16 cellular contexts compared by ENCODE assay signal in the genomic region with DNA sequence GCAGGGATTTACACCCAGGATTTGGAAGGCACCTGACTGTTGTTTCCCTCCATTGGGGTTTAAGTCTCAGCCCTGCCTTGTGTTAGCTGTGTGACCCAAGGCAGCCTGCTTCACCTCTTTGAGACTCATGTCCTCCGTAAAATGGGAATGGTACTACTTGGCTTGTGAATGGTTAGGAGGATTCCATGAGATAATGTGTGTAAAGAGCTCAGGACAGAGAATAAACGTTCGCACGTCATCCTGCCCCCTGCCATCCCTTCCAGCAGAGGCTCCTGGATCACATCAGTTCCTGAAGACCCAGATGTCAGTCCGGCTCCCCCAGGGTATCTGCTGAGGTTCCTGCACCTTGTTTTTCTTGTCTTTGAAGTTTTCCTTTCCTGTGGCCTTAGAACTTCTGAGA. TPM values are rescaled to one million over a fixed set of nuclear protein-coding genes. Genes with fewer than 3 reads are reported as not detected.
DNase-seq lines count a peak whose midpoint lies in the region; ATAC-seq and TF ChIP-seq lines count a peak whose summit lies in the region.
"Had no signal": no experiment of that assay in that cellular context is flagged by ENCODE, and none has a peak within 500 bp of the region (broad histone marks: within the 10 kb centered on the region; RNA-seq: fewer than 3 reads in every experiment).

No MANE protein-coding gene starts in this region.

- H3K36me3 Mint-ChIP-seq in brain (no peaks in the 10 kb centered on the region), WTC11 (peaks cover 4% of the 10 kb centered on the region; the same call in 1 of the 2 replicates)
- H3K36me3 Mint-ChIP-seq: activated naive CD4-positive, alpha-beta T cell treated with anti-CD3 and anti-CD28 coated beads, Interleukin-2, amount 10 ng/mL, durations not matched to agents 7 days and 5 days; immature natural killer cell had no signal

- POLR2A ChIA-PET in WTC11 (lab: Charles Lee) = no interaction called here

- H3K9me3 ChIP-seq in skeletal muscle tissue (ENCODE audit: control insufficient read depth in 3 of 3, low read length in 3 of 3) (no peaks in the 10 kb centered on the region), MG63 (peaks cover 2% of the 10 kb centered on the region; the same call in 1 of the 2 replicates)
- H3K9me3 ChIP-seq: HAP-1 had no signal

- H3K27ac ChIP-seq in ACC112 (ENCODE audit: low read depth, low read length) (peak overlapping the region; percentile 77), layer of hippocampus (ENCODE audit: low read depth, low read length) (peak overlapping the region; percentile 83), skeletal muscle tissue (ENCODE audit: low read depth, low read length) (peak overlapping the region; percentile 66)

- DNase-seq in WTC11 (ENCODE audit: low spot score) = no peak
- DNase-seq in medulla oblongata (ENCODE audit: extremely low spot score) = no peak
- DNase-seq in MG63 = no peak
- DNase-seq: activated naive CD4-positive, alpha-beta T cell treated with anti-CD3 and anti-CD28 coated beads, Interleukin-2, amount 10 ng/mL, durations not matched to agents 7 days and 5 days; cortex of kidney; immature natural killer cell; naive thymus-derived CD8-positive, alpha-beta T cell; NCI-H2029; small intestine had no signal

- H3K27ac Mint-ChIP-seq in brain = peak overlapping the region; percentile 93 to 95 (median 95)
- H3K27ac Mint-ChIP-seq in WTC11 = no peak overlapping the region; the same call in 1 of the 2 replicates
- H3K27ac Mint-ChIP-seq: activated naive CD4-positive, alpha-beta T cell treated with anti-CD3 and anti-CD28 coated beads, Interleukin-2, amount 10 ng/mL, durations not matched to agents 7 days and 5 days; immature natural killer cell had no signal

- ATAC-seq in WTC11 (no peak), HG03460 (IDR thresholded peaks at IDR 0.05; ENCODE audit: unreplicated experiment) (no peak)
- ATAC-seq: naive thymus-derived CD8-positive, alpha-beta T cell had no signal

- H3K9me3 Mint-ChIP-seq in brain (peaks cover 5 to 18% (median 11%) of the 10 kb centered on the region in 5 experiments), WTC11 (peaks cover 12% of the 10 kb centered on the region)
- H3K9me3 Mint-ChIP-seq: activated naive CD4-positive, alpha-beta T cell treated with anti-CD3 and anti-CD28 coated beads, Interleukin-2, amount 10 ng/mL, durations not matched to agents 7 days and 5 days had no signal

- no peak overlapping the region for H3K4me3 ChIP-seq in ACC112 (ENCODE audit: low read depth, low read length)
- no peak overlapping the region for H3K4me3 ChIP-seq in skeletal muscle tissue (ENCODE audit: low read length in 3 of 3)
- H3K4me3 ChIP-seq in MG63 = no peak overlapping the region
- H3K4me3 ChIP-seq: HAP-1 had no signal

- CTCF ChIA-PET in WTC11 (lab: Charles Lee) = interaction anchor here (0.7 to 1.6 kb wide), 4 partner anchors 11 to 141 kb away, joined by 3 to 6 read pairs (median 3); no protein-coding TSS in a partner anchor

- H3K4me1 ChIP-seq in ACC112 (ENCODE audit: control insufficient read depth, insufficient read depth, low read length, unreplicated experiment) = peaks cover 34% of the 10 kb centered on the region
- peaks cover 21 to 26% (median 21%) of the 10 kb centered on the region in 3 donors for H3K4me1 ChIP-seq in skeletal muscle tissue (ENCODE audit: control insufficient read depth in 3 of 3, insufficient read depth in 3 of 3, low read length in 3 of 3)
- H3K4me1 ChIP-seq: HAP-1 had no signal

- no peaks in the 10 kb centered on the region for H3K79me2 ChIP-seq in ACC112 (ENCODE audit: control insufficient read depth, insufficient read depth, low read length, unreplicated experiment)

- H3K36me3 ChIP-seq in ACC112 (ENCODE audit: insufficient read depth, low read length) (no peaks in the 10 kb centered on the region), skeletal muscle tissue (ENCODE audit: control insufficient read depth in 3 of 3, insufficient read depth in 3 of 3, low read length in 3 of 3) (no peaks in the 10 kb centered on the region), MG63 (no peaks in the 10 kb centered on the region)
- H3K36me3 ChIP-seq: HAP-1 had no signal

- H3K27me3 Mint-ChIP-seq in brain (peaks cover 5% of the 10 kb centered on the region), WTC11 (ENCODE audit: low read depth) (peaks cover 4% of the 10 kb centered on the region; the same call in 1 of the 2 replicates)

- H3K4me3 Mint-ChIP-seq in brain (peak overlapping the region in 4 of 5 experiments; percentile 27 to 61 (median 54)), WTC11 (no peak overlapping the region)
- H3K4me3 Mint-ChIP-seq: activated naive CD4-positive, alpha-beta T cell treated with anti-CD3 and anti-CD28 coated beads, Interleukin-2, amount 10 ng/mL, durations not matched to agents 7 days and 5 days; immature natural killer cell; naive thymus-derived CD8-positive, alpha-beta T cell had no signal

- H2AFZ ChIP-seq in ACC112 (ENCODE audit: low read length, unreplicated experiment) = no peak overlapping the region

- no peak for TF ChIP-seq CTCF in brain (conservative IDR thresholded peaks at IDR 0.05)
- no peak for TF ChIP-seq CTCF in WTC11 (IDR thresholded peaks at IDR 0.05)

- no peak overlapping the region for H3K9ac ChIP-seq in skeletal muscle tissue (ENCODE audit: low read depth in 1 of 3, low read length in 3 of 3)

- H3K27me3 ChIP-seq in ACC112 (ENCODE audit: insufficient read depth, low read length) = no peaks in the 10 kb centered on the region
- H3K27me3 ChIP-seq in layer of hippocampus (ENCODE audit: control insufficient read depth, insufficient read depth, low read length) = no peaks in the 10 kb centered on the region
- H3K27me3 ChIP-seq in skeletal muscle tissue (ENCODE audit: control insufficient read depth in 3 of 3, insufficient read depth in 3 of 3, low read length in 3 of 3) = peaks cover 0 to 11% (median 0%) of the 10 kb centered on the region in 3 donors
- no peaks in the 10 kb centered on the region for H3K27me3 ChIP-seq in MG63

- H3K4me1 Mint-ChIP-seq in brain = peaks cover 50% of the 10 kb centered on the region
- H3K4me1 Mint-ChIP-seq in WTC11 = peaks cover 22% of the 10 kb centered on the region
- H3K4me1 Mint-ChIP-seq: activated naive CD4-positive, alpha-beta T cell treated with anti-CD3 and anti-CD28 coated beads, Interleukin-2, amount 10 ng/mL, durations not matched to agents 7 days and 5 days; immature natural killer cell; naive thymus-derived CD8-positive, alpha-beta T cell had no signal

TF ChIP-seq in WTC11, 78 proteins besides CTCF, POLR2A, EP300 and RAD21:
- TF ChIP-seq NFE2L1 (CRISPR knock-in tag; IDR thresholded peaks at IDR 0.05) = no peak
- no peak for TF ChIP-seq KAT7 (CRISPR knock-in tag; IDR thresholded peaks at IDR 0.05; ENCODE audit: borderline replicate concordance)
- no peak for TF ChIP-seq OVOL2 (CRISPR knock-in tag; IDR thresholded peaks at IDR 0.05; ENCODE audit: borderline replicate concordance)
- no peak for TF ChIP-seq ZNF232 (CRISPR knock-in tag; IDR thresholded peaks at IDR 0.05)
- TF ChIP-seq, protein P1, sequence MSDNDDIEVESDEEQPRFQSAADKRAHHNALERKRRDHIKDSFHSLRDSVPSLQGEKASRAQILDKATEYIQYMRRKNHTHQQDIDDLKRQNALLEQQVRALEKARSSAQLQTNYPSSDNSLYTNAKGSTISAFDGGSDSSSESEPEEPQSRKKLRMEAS (CRISPR knock-in tag; IDR thresholded peaks at IDR 0.05) = no peak
- TF ChIP-seq TP53 (CRISPR knock-in tag; IDR thresholded peaks at IDR 0.05) = no peak
- no peak for TF ChIP-seq ZNF416 (CRISPR knock-in tag; IDR thresholded peaks at IDR 0.05)
- TF ChIP-seq NR3C1 (CRISPR knock-in tag; conservative IDR thresholded peaks at IDR 0.05; ENCODE audit: low read depth) = no peak
- no peak for TF ChIP-seq ZNF671 (CRISPR knock-in tag; IDR thresholded peaks at IDR 0.05)
- TF ChIP-seq, protein P2, sequence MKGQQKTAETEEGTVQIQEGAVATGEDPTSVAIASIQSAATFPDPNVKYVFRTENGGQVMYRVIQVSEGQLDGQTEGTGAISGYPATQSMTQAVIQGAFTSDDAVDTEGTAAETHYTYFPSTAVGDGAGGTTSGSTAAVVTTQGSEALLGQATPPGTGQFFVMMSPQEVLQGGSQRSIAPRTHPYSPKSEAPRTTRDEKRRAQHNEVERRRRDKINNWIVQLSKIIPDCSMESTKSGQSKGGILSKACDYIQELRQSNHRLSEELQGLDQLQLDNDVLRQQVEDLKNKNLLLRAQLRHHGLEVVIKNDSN (CRISPR knock-in tag; IDR thresholded peaks at IDR 0.05) = no peak
- TF ChIP-seq HMGA2 (CRISPR knock-in tag; IDR thresholded peaks at IDR 0.05) = no peak
- TF ChIP-seq SOX15 (CRISPR knock-in tag; IDR thresholded peaks at IDR 0.05) = no peak
- no peak for TF ChIP-seq RORB (CRISPR knock-in tag; IDR thresholded peaks at IDR 0.05)
- TF ChIP-seq, protein P3, sequence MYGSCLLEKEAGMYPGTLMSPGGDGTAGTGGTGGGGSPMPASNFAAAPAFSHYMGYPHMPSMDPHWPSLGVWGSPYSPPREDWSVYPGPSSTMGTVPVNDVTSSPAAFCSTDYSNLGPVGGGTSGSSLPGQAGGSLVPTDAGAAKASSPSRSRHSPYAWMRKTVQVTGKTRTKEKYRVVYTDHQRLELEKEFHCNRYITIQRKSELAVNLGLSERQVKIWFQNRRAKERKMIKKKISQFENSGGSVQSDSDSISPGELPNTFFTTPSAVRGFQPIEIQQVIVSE (CRISPR knock-in tag; IDR thresholded peaks at IDR 0.05; ENCODE audit: borderline replicate concordance) = no peak
- no peak for TF ChIP-seq SMAD4 (CRISPR knock-in tag; IDR thresholded peaks at IDR 0.05)
- TF ChIP-seq ZBTB21 (CRISPR knock-in tag; IDR thresholded peaks at IDR 0.05; ENCODE audit: borderline replicate concordance) = no peak
- no peak for TF ChIP-seq FOXK1 (CRISPR knock-in tag; IDR thresholded peaks at IDR 0.05)
- TF ChIP-seq, protein P4, sequence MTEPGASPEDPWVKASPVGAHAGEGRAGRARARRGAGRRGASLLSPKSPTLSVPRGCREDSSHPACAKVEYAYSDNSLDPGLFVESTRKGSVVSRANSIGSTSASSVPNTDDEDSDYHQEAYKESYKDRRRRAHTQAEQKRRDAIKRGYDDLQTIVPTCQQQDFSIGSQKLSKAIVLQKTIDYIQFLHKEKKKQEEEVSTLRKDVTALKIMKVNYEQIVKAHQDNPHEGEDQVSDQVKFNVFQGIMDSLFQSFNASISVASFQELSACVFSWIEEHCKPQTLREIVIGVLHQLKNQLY (CRISPR knock-in tag; IDR thresholded peaks at IDR 0.05) = no peak
- no peak for TF ChIP-seq SMAD3 (CRISPR knock-in tag; IDR thresholded peaks at IDR 0.05; ENCODE audit: borderline replicate concordance)

RNA-seq across cellular contexts. Expression of a gene that starts 16.8 kb away (rescaled TPM):
- not detected for polyA plus RNA-seq in brain (ENCODE audit: insufficient read depth, low read depth, low replicate concordance)
- total RNA-seq in skeletal muscle tissue (not detected), WTC11 (2021) (not detected in 3 replicates)
- total RNA-seq in MG63 (2014; rRNA removed; shearing (Covaris generic); ENCODE audit: low replicate concordance) = not detected in 2 replicates
- total RNA-seq: LHCN-M2; naive thymus-derived CD8-positive, alpha-beta T cell had no signal
- polyA plus RNA-seq: immature natural killer cell; naive thymus-derived CD8-positive, alpha-beta T cell; small intestine had no signal

RNA-seq across cellular contexts. Expression of a gene that starts 35.1 kb away (rescaled TPM):
- polyA plus RNA-seq in brain (ENCODE audit: insufficient read depth, low read depth, low replicate concordance) = 1.0 TPM
- 20.9 TPM for total RNA-seq in skeletal muscle tissue
- total RNA-seq in WTC11 (2021) = 10.5 to 14.5 TPM (median 13.9 TPM) in 3 replicates
- 1.7 and 12.1 TPM in 2 replicates for total RNA-seq in MG63 (2014; rRNA removed; shearing (Covaris generic); ENCODE audit: low replicate concordance)
